Comparison of ENCODE assay signal across 13 cellular contexts in the genomic region with DNA sequence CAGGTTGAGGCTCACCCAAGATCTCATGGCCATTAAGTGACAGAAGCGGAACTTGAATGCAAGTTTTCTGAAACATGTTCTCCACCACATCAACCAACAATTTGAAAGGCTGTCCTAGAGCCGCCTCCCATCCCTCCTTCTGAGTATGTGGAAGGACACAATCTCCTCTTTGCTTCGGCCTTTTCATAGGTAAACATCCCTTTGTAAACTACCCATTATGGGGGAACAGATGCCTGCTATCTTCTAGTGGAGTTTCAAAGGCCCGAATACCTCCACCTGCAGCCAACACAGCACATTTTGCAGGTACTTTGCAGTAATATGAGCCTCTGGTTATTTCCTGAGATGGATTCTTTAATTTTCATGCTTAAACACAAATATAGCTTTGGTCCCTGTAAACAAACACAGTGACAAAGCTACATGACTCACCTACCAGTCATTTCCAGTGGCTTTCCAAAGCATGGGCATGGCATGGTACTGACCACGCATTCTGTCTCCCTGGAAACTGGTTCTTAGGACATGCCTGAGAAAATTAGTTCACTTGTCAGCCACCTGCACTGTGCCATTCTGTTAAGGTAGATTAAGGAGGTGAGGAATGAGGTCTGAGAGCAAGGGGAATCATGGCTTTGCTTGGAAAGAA.
A peak's percentile ranks its signal among the peaks of the same experiment; 100 is the strongest.
DNase-seq lines count a peak whose midpoint lies in the region; ATAC-seq, FAIRE-seq and TF ChIP-seq lines count a peak whose summit lies in the region.
"Had no signal": no experiment of that assay in that cellular context is flagged by ENCODE, and none has a peak within 500 bp of the region (broad histone marks: within the 10 kb centered on the region; RNA-seq: fewer than 3 reads in every experiment).

No MANE protein-coding gene starts in this region.

- H3K4me3 ChIP-seq in AG10803 (ENCODE audit: low read length) (no peak overlapping the region), HUES64 (ENCODE audit: low read length) (no peak overlapping the region), adrenal gland (no peak overlapping the region)
- H3K4me3 ChIP-seq: heart left ventricle had no signal

- no peak overlapping the region for H3K27ac Mint-ChIP-seq in activated T-helper 2 cell treated with anti-CD3 and anti-CD28 coated beads, Interferon-gamma antibody, Interleukin-2, Interleukin-4, amounts not matched to agents 10 μg/mL and 5 μg/mL and 100 μg/mL, durations not matched to agents 14 hours and 24 hours and 36 hours
- H3K27ac Mint-ChIP-seq: activated naive CD4-positive, alpha-beta T cell treated with anti-CD3 and anti-CD28 coated beads, Interleukin-2, amount 50 U/mL, for 24 hours had no signal

- H3K9ac ChIP-seq in HUES64 (ENCODE audit: low read depth, low read length): no peak overlapping the region
- H3K9ac ChIP-seq: parathyroid adenoma had no signal

- no peak for TF ChIP-seq POLR2A in adrenal gland (IDR thresholded peaks at IDR 0.05)

- no peaks in the 10 kb centered on the region for H3K36me3 ChIP-seq in HUES64 (ENCODE audit: insufficient read depth, low read length)
- H3K36me3 ChIP-seq in adrenal gland (replicated peaks in 1 of 2): no peaks in the 10 kb centered on the region
- H3K36me3 ChIP-seq: heart left ventricle had no signal

- intact Hi-C loops in adrenal gland (cut with DNase I): no loop called here
- intact Hi-C loops in activated T-helper 2 cell treated with anti-CD3 and anti-CD28 coated beads, Interferon-gamma antibody, Interleukin-2, Interleukin-4, amounts not matched to agents 10 μg/mL and 5 μg/mL and 100 μg/mL, durations not matched to agents 14 hours and 24 hours and 36 hours (cut with micrococcal nuclease): no loop called here

- TF ChIP-seq CTCF in AG10803 (conservative IDR thresholded peaks at IDR 0.05; ENCODE audit: low read length) (no peak), adrenal gland (IDR thresholded peaks at IDR 0.05) (no peak)

- WGBS in HUES64: 84% methylated on average over 5 of the region's 5 CpGs
- 80 to 90% (median 88%) methylated on average over 5 of the region's 5 CpGs for WGBS in adrenal gland, 4 donors

- H3K27me3 ChIP-seq in HUES64 (ENCODE audit: insufficient read depth, low read length) (no peaks in the 10 kb centered on the region), adrenal gland (no peaks in the 10 kb centered on the region)
- H3K27me3 ChIP-seq: heart left ventricle had no signal

- H3K4me1 ChIP-seq in HUES64 (ENCODE audit: insufficient read depth, low read length) (peaks cover 33% of the 10 kb centered on the region), adrenal gland (replicated peaks in 1 of 2) (no peaks in the 10 kb centered on the region)
- H3K4me1 ChIP-seq: parathyroid adenoma had no signal

- no peak for ATAC-seq in HG02759 (IDR thresholded peaks at IDR 0.05; ENCODE audit: unreplicated experiment)

- no peaks in the 10 kb centered on the region for H3K4me1 Mint-ChIP-seq in activated T-helper 2 cell treated with anti-CD3 and anti-CD28 coated beads, Interferon-gamma antibody, Interleukin-2, Interleukin-4, amounts not matched to agents 10 μg/mL and 5 μg/mL and 100 μg/mL, durations not matched to agents 14 hours and 24 hours and 36 hours (ENCODE audit: low read depth)
- H3K4me1 Mint-ChIP-seq: activated naive CD4-positive, alpha-beta T cell treated with anti-CD3 and anti-CD28 coated beads, Interleukin-2, amount 50 U/mL, for 24 hours had no signal

- H3K27ac ChIP-seq in HUES64 (ENCODE audit: low read depth, low read length) (peak overlapping the region; percentile 6; the same call in 1 of the 2 replicates), adrenal gland (no peak overlapping the region)
- H3K27ac ChIP-seq: heart left ventricle, parathyroid adenoma had no signal

- no peaks in the 10 kb centered on the region for H3K9me3 Mint-ChIP-seq in activated T-helper 2 cell treated with anti-CD3 and anti-CD28 coated beads, Interferon-gamma antibody, Interleukin-2, Interleukin-4, amounts not matched to agents 10 μg/mL and 5 μg/mL and 100 μg/mL, durations not matched to agents 14 hours and 24 hours and 36 hours
- H3K9me3 Mint-ChIP-seq: activated naive CD4-positive, alpha-beta T cell treated with anti-CD3 and anti-CD28 coated beads, Interleukin-2, amount 50 U/mL, for 24 hours had no signal

- no peaks in the 10 kb centered on the region for H3K36me3 Mint-ChIP-seq in activated T-helper 2 cell treated with anti-CD3 and anti-CD28 coated beads, Interferon-gamma antibody, Interleukin-2, Interleukin-4, amounts not matched to agents 10 μg/mL and 5 μg/mL and 100 μg/mL, durations not matched to agents 14 hours and 24 hours and 36 hours (ENCODE audit: low read depth)
- H3K36me3 Mint-ChIP-seq: activated naive CD4-positive, alpha-beta T cell treated with anti-CD3 and anti-CD28 coated beads, Interleukin-2, amount 50 U/mL, for 24 hours had no signal

- peaks cover 17% of the 10 kb centered on the region for H3K27me3 Mint-ChIP-seq in activated T-helper 2 cell treated with anti-CD3 and anti-CD28 coated beads, Interferon-gamma antibody, Interleukin-2, Interleukin-4, amounts not matched to agents 10 μg/mL and 5 μg/mL and 100 μg/mL, durations not matched to agents 14 hours and 24 hours and 36 hours (ENCODE audit: low read depth)
- H3K27me3 Mint-ChIP-seq: activated naive CD4-positive, alpha-beta T cell treated with anti-CD3 and anti-CD28 coated beads, Interleukin-2, amount 50 U/mL, for 24 hours had no signal

- FAIRE-seq in islet of Langerhans (lab: Jason Lieb, UNC): peak; percentile 92

- no peak overlapping the region for H3K4me3 Mint-ChIP-seq in activated T-helper 2 cell treated with anti-CD3 and anti-CD28 coated beads, Interferon-gamma antibody, Interleukin-2, Interleukin-4, amounts not matched to agents 10 μg/mL and 5 μg/mL and 100 μg/mL, durations not matched to agents 14 hours and 24 hours and 36 hours (ENCODE audit: low read depth)
- H3K4me3 Mint-ChIP-seq: activated naive CD4-positive, alpha-beta T cell treated with anti-CD3 and anti-CD28 coated beads, Interleukin-2, amount 50 U/mL, for 24 hours had no signal

- DNase-seq in AG10803 (ENCODE audit: low read depth) (peak; percentile 42), adrenal gland (peak in 5 of 7 donors; percentile 20 to 50 (median 37)), activated T-cell treated with anti-CD3 and anti-CD28 coated beads for 4 hours (no peak), cerebellum (ENCODE audit: low spot score) (no peak)
- DNase-seq in activated T-helper 2 cell treated with anti-CD3 and anti-CD28 coated beads, Interferon-gamma antibody, Interleukin-2, Interleukin-4, amounts not matched to agents 10 μg/mL and 5 μg/mL and 100 μg/mL, durations not matched to agents 14 hours and 24 hours and 36 hours (ENCODE audit: low spot score): no peak
- DNase-seq: DMS 273 treated with DMSO at 0.1 percent for 48 hours, heart left ventricle, NCI-H2227 treated with DMSO at 0.1 percent for 48 hours had no signal

- H3K9me3 ChIP-seq in HUES64 (ENCODE audit: insufficient read depth, low read depth, low read length) (no peaks in the 10 kb centered on the region), adrenal gland (replicated peaks in 1 of 3) (no peaks in the 10 kb centered on the region)
- H3K9me3 ChIP-seq: heart left ventricle had no signal

Comparison
In these comparisons a context has a peak if more than half of its experiments do, and no peak if none do; other contexts are left out.
1. DNase-seq: peak in AG10803 (single experiment) and adrenal gland (5 of 7); none in activated T-cell treated with anti-CD3 and anti-CD28 coated beads for 4 hours (single experiment), cerebellum (single experiment) and activated T-helper 2 cell treated with anti-CD3 and anti-CD28 coated beads, Interferon-gamma antibody, Interleukin-2, Interleukin-4, amounts not matched to agents 10 μg/mL and 5 μg/mL and 100 μg/mL, durations not matched to agents 14 hours and 24 hours and 36 hours (single experiment).